Comparison of ENCODE assay signal across 13 cellular contexts in the genomic region with DNA sequence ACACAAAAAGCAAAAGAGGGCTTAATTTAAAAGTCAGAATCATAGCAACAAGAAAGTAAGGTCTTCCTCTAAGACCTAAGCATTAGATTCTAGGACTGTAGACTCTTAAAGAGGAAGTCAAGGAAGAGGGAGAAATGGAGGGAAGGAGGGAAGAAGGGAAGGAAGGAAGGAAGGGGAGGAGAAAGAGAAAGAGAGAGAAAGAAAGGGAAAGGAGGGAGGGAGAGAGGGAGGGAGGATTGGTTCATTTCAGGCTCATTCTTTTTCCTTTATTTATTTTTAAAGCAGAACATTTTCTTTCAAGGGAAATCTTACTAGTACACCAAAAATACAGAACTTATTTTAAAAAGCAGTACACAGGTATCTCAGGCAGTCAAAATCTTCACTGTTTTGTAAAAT.
DNase-seq lines count a peak whose midpoint lies in the region; ATAC-seq, FAIRE-seq and TF ChIP-seq lines count a peak whose summit lies in the region.
"Had no signal": no experiment of that assay in that cellular context is flagged by ENCODE, and none has a peak within 500 bp of the region (broad histone marks: within the 10 kb centered on the region; RNA-seq: fewer than 3 reads in every experiment).

No MANE protein-coding gene starts in this region.

- H3K4me1 ChIP-seq in PC-9 (replicated peaks; ENCODE audit: insufficient read depth) (peaks cover 25% of the 10 kb centered on the region), endothelial cell of umbilical vein (ENCODE audit: control insufficient read depth, extremely low read depth, insufficient read depth, low read length) (peaks cover 23% of the 10 kb centered on the region)

- no peaks in the 10 kb centered on the region for H3K9me1 ChIP-seq in endothelial cell of umbilical vein (replicated peaks; ENCODE audit: control insufficient read depth, extremely low read depth, insufficient read depth, low read length)

- TF ChIP-seq POLR2A in endothelial cell of umbilical vein (IDR thresholded peaks at IDR 0.05; ENCODE audit: low read depth, low read length) = no peak

- H3K9ac ChIP-seq in endothelial cell of umbilical vein (replicated peaks; ENCODE audit: extremely low read depth, insufficient read depth, low read length) = peak overlapping the region; percentile 74

- ATAC-seq in GM19328 (IDR thresholded peaks at IDR 0.05; ENCODE audit: unreplicated experiment) = no peak

- H3K4me1 Mint-ChIP-seq in osteocyte (ENCODE audit: unreplicated experiment) = peaks cover 32% of the 10 kb centered on the region

- CTCF ChIA-PET in AG04450 (lab: Charles Lee) (interaction anchor here (0.7 to 1.3 kb wide), 3 partner anchors 28 to 129 kb away, joined by 3 to 7 read pairs (median 6); no protein-coding TSS in a partner anchor), PC-9 (lab: Charles Lee) (interaction anchor here (0.6 to 2.1 kb wide), 4 partner anchors 17 to 129 kb away, joined by 3 to 7 read pairs (median 4); no protein-coding TSS in a partner anchor), endothelial cell of umbilical vein (lab: Charles Lee) (interaction anchor here (0.7 to 3.5 kb wide), 12 partner anchors 9 to 157 kb away, joined by 3 to 58 read pairs (median 3); no protein-coding TSS in a partner anchor)

- H3K9me2 ChIP-seq in PC-9 (ENCODE audit: insufficient read depth) = no peaks in the 10 kb centered on the region

- H3F3A ChIP-seq in PC-9 (ENCODE audit: insufficient read depth, low read depth) = peaks cover 28% of the 10 kb centered on the region

- H3K9me3 ChIP-seq in AG04450 (ENCODE audit: control insufficient read depth, insufficient read depth, low read length) = no peaks in the 10 kb centered on the region; the same call in 1 of the 2 replicates
- no peaks in the 10 kb centered on the region for H3K9me3 ChIP-seq in PC-9 (ENCODE audit: insufficient read depth, low read depth)
- H3K9me3 ChIP-seq in endothelial cell of umbilical vein (replicated peaks; ENCODE audit: control insufficient read depth, insufficient read depth, low read length) = no peaks in the 10 kb centered on the region

- H3K4me3 ChIP-seq in AG04450 (ENCODE audit: low read depth, low read length) (no peak overlapping the region), PC-9 (no peak overlapping the region), endothelial cell of umbilical vein (replicated peaks in 1 of 3; ENCODE audit: insufficient read depth in 1 of 3, low read depth in 1 of 3, low read length in 3 of 3) (peak overlapping the region in 1 of 3 experiments; percentile 18)

- no peaks in the 10 kb centered on the region for H3K9me3 Mint-ChIP-seq in osteocyte (ENCODE audit: unreplicated experiment)

- H3K27me3 ChIP-seq in AG04450 (ENCODE audit: control insufficient read depth, insufficient read depth, low read length) (no peaks in the 10 kb centered on the region), PC-9 (ENCODE audit: insufficient read depth, low read depth) (no peaks in the 10 kb centered on the region), endothelial cell of umbilical vein (ENCODE audit: control insufficient read depth in 2 of 2, insufficient read depth in 2 of 2, low read length in 2 of 2) (no peaks in the 10 kb centered on the region)

- peak overlapping the region; percentile 91 for H3K27ac Mint-ChIP-seq in osteocyte (ENCODE audit: unreplicated experiment)

- H2AFZ ChIP-seq in PC-9 = no peak overlapping the region
- peak overlapping the region; percentile 24 for H2AFZ ChIP-seq in endothelial cell of umbilical vein (ENCODE audit: low read depth, low read length)

- H3K4me2 ChIP-seq in PC-9 (peak overlapping the region; percentile 61), endothelial cell of umbilical vein (ENCODE audit: insufficient read depth, low read length) (peak overlapping the region; percentile 86)

- H3K27me3 Mint-ChIP-seq in osteocyte (ENCODE audit: unreplicated experiment) = no peaks in the 10 kb centered on the region

- no peaks in the 10 kb centered on the region; the same call in 1 of the 2 replicates for H4K20me1 ChIP-seq in PC-9 (ENCODE audit: insufficient read depth)
- no peaks in the 10 kb centered on the region for H4K20me1 ChIP-seq in endothelial cell of umbilical vein (replicated peaks; ENCODE audit: control insufficient read depth, extremely low read depth, insufficient read depth, low read length)

- no peak for TF ChIP-seq CTCF in AG04450 (IDR thresholded peaks at IDR 0.05; ENCODE audit: low read depth, low read length)
- TF ChIP-seq CTCF in PC-9 (conservative IDR thresholded peaks at IDR 0.05) = no peak
- TF ChIP-seq CTCF in endothelial cell of umbilical vein (IDR thresholded peaks at IDR 0.05; ENCODE audit: extremely low read depth in 1 of 2, insufficient read depth in 1 of 2, low read depth in 1 of 2, low read length in 2 of 2) = no peak
- no peak for TF ChIP-seq CTCF in osteocyte (IDR thresholded peaks at IDR 0.05)

- H3K27ac ChIP-seq in AG04450 (ENCODE audit: low read depth, low read length) (peak overlapping the region; percentile 82), PC-9 (peak overlapping the region; percentile 60), endothelial cell of umbilical vein (ENCODE audit: insufficient read depth, low read depth, low read length) (peak overlapping the region; percentile 89)

- DNase-seq in AG04450 (ENCODE audit: low read depth, low spot score) = no peak
- DNase-seq in PC-9 = no peak
- DNase-seq in endothelial cell of umbilical vein (ENCODE audit: low read depth, low spot score) = no peak
- DNase-seq in osteocyte (ENCODE audit: extremely low spot score, unreplicated experiment) = no peak
- DNase-seq in G401 (ENCODE audit: low spot score) = no peak
- DNase-seq in NCI-H2081 (lab: John Stamatoyannopoulos, UW) = no peak
- no peak for DNase-seq in NCI-H187 (lab: John Stamatoyannopoulos, UW)
- DNase-seq: KG1; NCI-H1436; stimulated activated CD4-positive, alpha-beta T cell treated with anti-CD3 and anti-CD28 coated beads, Interleukin-4, amount 100 ng/mL, for 1 hour had no signal

- intact Hi-C loops in PC-9 (cut with micrococcal nuclease; ENCODE audit: unreplicated experiment) = loop anchor here (1.0 to 5.0 kb wide), 4 partner anchors 28 to 184 kb away; a partner anchor contains a TSS
- intact Hi-C loops in endothelial cell of umbilical vein (cut with micrococcal nuclease) = loop anchor here (2.0 kb wide), 1 partner anchor 681 kb away; no protein-coding TSS in a partner anchor

- peaks cover 11% of the 10 kb centered on the region; the same call in 1 of the 2 replicates for H3K79me2 ChIP-seq in PC-9 (ENCODE audit: low read depth)
- no peaks in the 10 kb centered on the region for H3K79me2 ChIP-seq in endothelial cell of umbilical vein (ENCODE audit: control insufficient read depth, insufficient read depth, low read length)

- H3K36me3 ChIP-seq in PC-9 (ENCODE audit: low read depth) (peaks cover 11% of the 10 kb centered on the region; the same call in 1 of the 2 replicates), endothelial cell of umbilical vein (ENCODE audit: control insufficient read depth in 2 of 2, extremely low read depth in 1 of 2, insufficient read depth in 2 of 2, low read length in 2 of 2) (peaks cover 0 to 11% of the 10 kb centered on the region in 2 experiments)

- POLR2A ChIA-PET in AG04450 (lab: Yijun Ruan, JAX) = no interaction called here
- POLR2A ChIA-PET in PC-9 (lab: Charles Lee; ENCODE audit: unreplicated experiment) = interaction anchor here (0.5 to 1.0 kb wide), 4 partner anchors 18 to 171 kb away, joined by 3 to 6 read pairs (median 4); no protein-coding TSS in a partner anchor
- POLR2A ChIA-PET in endothelial cell of umbilical vein (lab: Charles Lee) = no interaction called here

- FAIRE-seq in endothelial cell of umbilical vein (lab: Jason Lieb, UNC) = no peak
- FAIRE-seq: D721Med, frontal cortex had no signal

- BruUV-seq in PC-9 (replicated peaks; lab: Mats Ljungman, UMichigan) = no TSS peak
- BruUV-seq in endothelial cell of umbilical vein (replicated peaks; lab: Mats Ljungman, UMichigan) = no TSS peak

- in situ Hi-C loops in G401 (cut with HindIII; ENCODE audit: low sequenced_read_pairs) = no loop called here

- dilution Hi-C loops in endothelial cell of umbilical vein (cut with MboI; ENCODE audit: extremely low pct_ligation_motif_present, low sequenced_read_pairs) = no loop called here

- peak overlapping the region; percentile 47 for H3K4me3 Mint-ChIP-seq in osteocyte (ENCODE audit: unreplicated experiment)

- H3K36me3 Mint-ChIP-seq in osteocyte (ENCODE audit: unreplicated experiment) = peaks cover 19% of the 10 kb centered on the region

TF ChIP-seq in endothelial cell of umbilical vein, 7 proteins besides CTCF, POLR2A, EP300 and RAD21:
- no peak for TF ChIP-seq MYC (IDR thresholded peaks at IDR 0.05; ENCODE audit: low read depth, low read length)
- no peak for TF ChIP-seq EZH2 (IDR thresholded peaks at IDR 0.05; ENCODE audit: borderline replicate concordance, low read depth, low read length, severe bottlenecking)
- TF ChIP-seq, protein P1, sequence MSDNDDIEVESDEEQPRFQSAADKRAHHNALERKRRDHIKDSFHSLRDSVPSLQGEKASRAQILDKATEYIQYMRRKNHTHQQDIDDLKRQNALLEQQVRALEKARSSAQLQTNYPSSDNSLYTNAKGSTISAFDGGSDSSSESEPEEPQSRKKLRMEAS (IDR thresholded peaks at IDR 0.05; ENCODE audit: insufficient read depth, insufficient read length) = no peak
- TF ChIP-seq JUN (IDR thresholded peaks at IDR 0.05; ENCODE audit: borderline replicate concordance, insufficient read depth, insufficient read length, low read depth) = no peak
- TF ChIP-seq POLR2AphosphoS5 (IDR thresholded peaks at IDR 0.05; ENCODE audit: insufficient read depth, low read depth, low read length) = no peak
- TF ChIP-seq FOS (IDR thresholded peaks at IDR 0.05; ENCODE audit: borderline replicate concordance, insufficient read depth, low read length) = no peak
- TF ChIP-seq GATA2 (IDR thresholded peaks at IDR 0.05; ENCODE audit: insufficient read depth, insufficient read length, low read depth, low read length) = no peak
